ENCODE assay signal across 1 cellular context in genomic region chr17:63775420-63775819, GRCh38.
TF ChIP-seq lines count a peak whose summit lies in the region.

No MANE protein-coding gene starts in this region.

TF ChIP-seq in K562, 482 proteins besides CTCF, POLR2A, EP300 and RAD21 (continues in another document):
- TF ChIP-seq RCOR1 (IDR thresholded peaks at IDR 0.05; ENCODE audit: borderline replicate concordance in 1 of 2, low read depth in 2 of 2, low read length in 2 of 2) (0 out of 4 replicates have a peak, but pooled peaks of 1 of the 2 experiments have one; percentile 17), PRMT5 (CRISPR knock-in tag; IDR thresholded peaks at IDR 0.05) (no peak), SMARCA4 (IDR thresholded peaks at IDR 0.05) (0 out of 2 replicates have a peak, but pooled peaks have one; percentile 57), KDM1A (IDR thresholded peaks at IDR 0.05) (0 out of 4 replicates have a peak, but pooled peaks of 1 of the 2 experiments have one; percentile 16), XRCC4 (IDR thresholded peaks at IDR 0.05; ENCODE audit: extremely low read depth, insufficient read depth, insufficient read length) (no peak), HOMEZ (CRISPR knock-in tag; IDR thresholded peaks at IDR 0.05) (no peak), CXXC5 (CRISPR knock-in tag; IDR thresholded peaks at IDR 0.05) (peak; percentile 36; the same call in 1 of the 2 replicates), HES1 (IDR thresholded peaks at IDR 0.05; ENCODE audit: low read depth) (no peak), NCOA4 (IDR thresholded peaks at IDR 0.05; ENCODE audit: partially characterized antibody) (no peak), STAT5A (IDR thresholded peaks at IDR 0.05; ENCODE audit: borderline replicate concordance, low read length) (no peak), FOXM1 (IDR thresholded peaks at IDR 0.05; ENCODE audit: low read depth) (0 out of 2 replicates have a peak, but pooled peaks have one; percentile 9), FOXM1 (CRISPR knock-in tag; IDR thresholded peaks at IDR 0.05; ENCODE audit: low read depth) (no peak), ZBTB11 (CRISPR knock-in tag; IDR thresholded peaks at IDR 0.05) (0 out of 6 replicates have a peak, but pooled peaks of 1 of the 3 experiments have one; percentile 51), PRDM10 (IDR thresholded peaks at IDR 0.05; ENCODE audit: partially characterized antibody) (peak; percentile 55), EP400 (IDR thresholded peaks at IDR 0.05) (peak; percentile 44; the same call in 1 of the 2 replicates), ZNF133 (CRISPR knock-in tag; IDR thresholded peaks at IDR 0.05) (no peak), CHD1 (IDR thresholded peaks at IDR 0.05; ENCODE audit: low read length) (peak; percentile 52), TEAD4 (IDR thresholded peaks at IDR 0.05; ENCODE audit: low read length) (no peak), TEAD4 (CRISPR knock-in tag; IDR thresholded peaks at IDR 0.05; ENCODE audit: borderline replicate concordance) (no peak), KLF10 (CRISPR knock-in tag; IDR thresholded peaks at IDR 0.05) (no peak), JUN (IDR thresholded peaks at IDR 0.05; ENCODE audit: borderline replicate concordance, low read depth, low read length) (no peak), JUN (CRISPR knock-in tag; IDR thresholded peaks at IDR 0.05; ENCODE audit: borderline replicate concordance) (no peak), ERF (CRISPR knock-in tag; IDR thresholded peaks at IDR 0.05) (no peak), NR2C1 (IDR thresholded peaks at IDR 0.05) (0 out of 2 replicates have a peak, but pooled peaks have one; percentile 16), NR2C1 (tag; IDR thresholded peaks at IDR 0.05) (no peak), POLR2B (IDR thresholded peaks at IDR 0.05; ENCODE audit: low read depth, partially characterized antibody) (peak; percentile 18), ARID2 (IDR thresholded peaks at IDR 0.05) (peak; percentile 47; the same call in 1 of the 2 replicates), IRF2 (CRISPR knock-in tag; IDR thresholded peaks at IDR 0.05) (no peak), ZBTB34 (CRISPR knock-in tag; IDR thresholded peaks at IDR 0.05) (no peak), CHAMP1 (IDR thresholded peaks at IDR 0.05) (no peak), PURB (CRISPR knock-in tag; IDR thresholded peaks at IDR 0.05; ENCODE audit: low read depth) (no peak), E2F1 (CRISPR knock-in tag; IDR thresholded peaks at IDR 0.05) (no peak), GABPA (tag; conservative IDR thresholded peaks at IDR 0.05; ENCODE audit: low read depth) (0 out of 2 replicates have a peak, but pooled peaks have one; percentile 17), SETDB1 (IDR thresholded peaks at IDR 0.05; ENCODE audit: low read length) (no peak), MNT (conservative IDR thresholded peaks at IDR 0.05) (peak in 1 of 2 experiments; percentile 47; a peak in 1 of 4 replicates), ZNF76 (CRISPR knock-in tag; IDR thresholded peaks at IDR 0.05; ENCODE audit: borderline replicate concordance) (no peak), ZNF384 (IDR thresholded peaks at IDR 0.05; ENCODE audit: low read depth, low read length) (no peak), KDM2B (CRISPR knock-in tag; IDR thresholded peaks at IDR 0.05) (no peak), THAP12 (CRISPR knock-in tag; IDR thresholded peaks at IDR 0.05) (no peak), MLLT1 (IDR thresholded peaks at IDR 0.05) (peak; percentile 44 to 66; a peak in 3 of 4 replicates), ZNF507 (tag; conservative IDR thresholded peaks at IDR 0.05) (no peak)
